In the genomic region with DNA sequence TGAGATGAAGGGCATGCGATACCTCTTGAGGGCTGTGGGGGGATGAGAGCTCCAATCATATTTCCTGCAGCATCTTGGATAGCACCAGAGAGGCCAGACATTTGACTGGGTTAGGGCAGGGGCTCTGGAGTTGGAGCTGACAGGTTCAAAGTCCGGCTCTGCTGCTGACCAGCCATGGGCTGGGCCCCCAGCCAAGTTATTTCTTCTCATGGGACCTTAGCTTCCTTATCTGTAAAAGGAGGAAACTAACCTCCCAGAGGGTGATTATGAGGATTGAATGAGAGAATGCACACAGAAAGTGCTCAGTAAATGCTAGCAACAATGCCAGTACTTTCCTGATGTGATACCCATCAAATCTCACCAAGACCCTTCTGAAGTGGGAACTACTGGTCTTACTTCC, we compare ENCODE assay signal across 13 cellular contexts.
DNase-seq lines count a peak whose midpoint lies in the region; ATAC-seq and TF ChIP-seq lines count a peak whose summit lies in the region.
"Had no signal": no experiment of that assay in that cellular context is flagged by ENCODE, and none has a peak within 500 bp of the region (broad histone marks: within the 10 kb centered on the region; RNA-seq: fewer than 3 reads in every experiment).

No MANE protein-coding gene starts in this region.

- no peak overlapping the region for H3K27ac ChIP-seq in left ventricle myocardium inferior (replicated peaks)
- H3K27ac ChIP-seq in mammary epithelial cell (ENCODE audit: insufficient read depth, low read depth, low read length): no peak overlapping the region

- peak; percentile 75 for DNase-seq in HT-29 (ENCODE audit: low spot score)
- DNase-seq in adipocyte (ENCODE audit: low read depth): peak; percentile 33
- DNase-seq in left ventricle myocardium inferior: peak; percentile 57
- DNase-seq in retinal pigment epithelial cell (ENCODE audit: low read depth): no peak
- DNase-seq in mammary epithelial cell: no peak
- no peak for DNase-seq in omental fat pad (ENCODE audit: low spot score)
- no peak for DNase-seq in AG08396 (ENCODE audit: low spot score)
- DNase-seq: activated CD4-positive, alpha-beta T cell treated with anti-CD3 and anti-CD28 coated beads, Interleukin-2, amount 50 U/mL, for 48 hours; activated naive CD4-positive, alpha-beta T cell treated with Interleukin-2 at 50 U/mL for 16 hours; COR-L47; NCI-H446 treated with DMSO at 0.1 percent for 48 hours had no signal

- ATAC-seq in GM21390 (IDR thresholded peaks at IDR 0.05; ENCODE audit: unreplicated experiment) (no peak), omental fat pad (ENCODE audit: low FRiP score) (no peak)

- H3K9ac ChIP-seq in adipocyte (ENCODE audit: low read length) (no peak overlapping the region), mammary epithelial cell (ENCODE audit: insufficient read depth, low read length) (no peak overlapping the region)

- H4K20me1 ChIP-seq in mammary epithelial cell (ENCODE audit: insufficient read depth, low read length): no peaks in the 10 kb centered on the region

- BruUV-seq in mammary epithelial cell (replicated peaks; lab: Mats Ljungman, UMichigan): no TSS peak

- peaks cover 32% of the 10 kb centered on the region for H3K79me2 ChIP-seq in mammary epithelial cell (ENCODE audit: insufficient read depth, low read length)

- H3K9me3 ChIP-seq in adipocyte (ENCODE audit: control insufficient read depth, low read length): no peaks in the 10 kb centered on the region
- H3K9me3 ChIP-seq in left ventricle myocardium inferior (replicated peaks): no peaks in the 10 kb centered on the region
- no peaks in the 10 kb centered on the region for H3K9me3 ChIP-seq in mammary epithelial cell (replicated peaks; ENCODE audit: insufficient read depth, low read length)

- H3K4me1 ChIP-seq in adipocyte (ENCODE audit: control insufficient read depth, insufficient read depth, low read length) (peaks cover 39% of the 10 kb centered on the region), left ventricle myocardium inferior (peaks cover 51% of the 10 kb centered on the region), mammary epithelial cell (ENCODE audit: insufficient read depth, low read length) (peaks cover 82% of the 10 kb centered on the region)

- H3K4me2 ChIP-seq in mammary epithelial cell (ENCODE audit: insufficient read depth, low read depth, low read length): no peak overlapping the region

- dilution Hi-C loops in mammary epithelial cell (cut with HindIII; ENCODE audit: low sequenced_read_pairs): no loop called here

- H3K27me3 ChIP-seq in adipocyte (replicated peaks; ENCODE audit: control insufficient read depth, insufficient read depth, low read length) (no peaks in the 10 kb centered on the region), left ventricle myocardium inferior (ENCODE audit: low read depth) (no peaks in the 10 kb centered on the region), mammary epithelial cell (ENCODE audit: insufficient read depth, low read length) (no peaks in the 10 kb centered on the region)

- no peak overlapping the region for H3K4me3 ChIP-seq in adipocyte (ENCODE audit: low read length)
- no peak overlapping the region for H3K4me3 ChIP-seq in left ventricle myocardium inferior
- H3K4me3 ChIP-seq in retinal pigment epithelial cell (ENCODE audit: low read length): no peak overlapping the region
- H3K4me3 ChIP-seq in mammary epithelial cell (replicated peaks in 1 of 3; ENCODE audit: insufficient read depth in 1 of 3, low read depth in 2 of 3, low read length in 3 of 3): no peak overlapping the region
- H3K4me3 ChIP-seq: skin epidermis had no signal

- in situ Hi-C loops in mammary epithelial cell (cut with MboI; ENCODE audit: low sequenced_read_pairs in 2 of 2): no loop called here

- no peak overlapping the region for H2AFZ ChIP-seq in mammary epithelial cell (ENCODE audit: low read depth, low read length)

- intact Hi-C loops in left ventricle myocardium inferior (cut with micrococcal nuclease): no loop called here
- intact Hi-C loops in mammary epithelial cell (cut with micrococcal nuclease): loop anchor here (5.0 kb wide), 2 partner anchors 48 to 78 kb away; no protein-coding TSS in a partner anchor

- 92% methylated on average over 2 of the region's 2 CpGs for WGBS in mammary epithelial cell (ENCODE audit: low coverage, missing lambda C conversion rate)

- H3K36me3 ChIP-seq in adipocyte (ENCODE audit: control insufficient read depth, insufficient read depth, low read length, severe bottlenecking) (peaks cover 3% of the 10 kb centered on the region), left ventricle myocardium inferior (peaks cover 11% of the 10 kb centered on the region), mammary epithelial cell (ENCODE audit: insufficient read depth, low read length) (peaks cover 2% of the 10 kb centered on the region)

- CTCF ChIA-PET in mammary epithelial cell (lab: Charles Lee; ENCODE audit: low non-redundant PET): no interaction called here

- TF ChIP-seq CTCF in left ventricle myocardium inferior (IDR thresholded peaks at IDR 0.05; ENCODE audit: borderline replicate concordance) (no peak), retinal pigment epithelial cell (conservative IDR thresholded peaks at IDR 0.05; ENCODE audit: low read depth, low read length) (peak; percentile 1), mammary epithelial cell (conservative IDR thresholded peaks at IDR 0.05 in 1 of 2, IDR thresholded peaks at IDR 0.05 in 1 of 2; ENCODE audit: extremely low read depth in 1 of 2, insufficient read depth in 1 of 2, low read depth in 1 of 2, low read length in 2 of 2) (no peak), omental fat pad (IDR thresholded peaks at IDR 0.05) (no peak)

Comparison
In these comparisons a context has a peak if more than half of its experiments do, and no peak if none do; other contexts are left out.
1. DNase-seq: peak in HT-29 (single experiment), adipocyte (single experiment) and left ventricle myocardium inferior (single experiment); none in retinal pigment epithelial cell (single experiment), mammary epithelial cell (single experiment), omental fat pad (single experiment) and AG08396 (single experiment).